In the genomic region with DNA sequence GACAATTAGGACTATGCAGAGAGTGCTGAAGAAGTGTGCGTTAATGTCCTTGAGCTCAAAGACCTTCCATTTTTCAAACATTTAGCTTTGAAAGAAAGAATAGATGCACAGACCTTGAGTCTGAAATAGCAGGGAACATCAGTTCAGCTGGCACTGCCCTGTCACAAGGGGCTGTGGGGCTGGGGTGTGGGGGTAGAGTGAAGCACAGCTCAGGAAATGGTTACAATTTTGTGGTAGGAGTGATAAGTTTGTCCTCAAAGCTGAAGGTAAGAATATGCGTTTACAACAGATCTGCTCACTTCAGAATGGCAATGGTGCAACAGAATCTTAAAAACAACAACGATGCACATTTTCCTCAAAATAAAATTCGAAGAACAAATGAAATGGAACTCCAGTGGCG, we compare ENCODE assay signal across 27 cellular contexts. TPM values are rescaled to one million over a fixed set of nuclear protein-coding genes. Genes with fewer than 3 reads are reported as not detected.
DNase-seq lines count a peak whose midpoint lies in the region; ATAC-seq and TF ChIP-seq lines count a peak whose summit lies in the region.
"Had no signal": no experiment of that assay in that cellular context is flagged by ENCODE, and none has a peak within 500 bp of the region (broad histone marks: within the 10 kb centered on the region; RNA-seq: fewer than 3 reads in every experiment).

No MANE protein-coding gene starts in this region.

- WGBS in mesendoderm (ENCODE audit: extremely low coverage, insufficient coverage, low lambda C conversion rate) = no CpG with 5 or more reads among the region's 5 CpGs

- no peak overlapping the region for H2AFZ ChIP-seq in MM.1S (ENCODE audit: low read length)
- H2AFZ ChIP-seq: GM23338 had no signal

- no peak overlapping the region for H3K4me3 ChIP-seq in CD8-positive, alpha-beta T cell (ENCODE audit: low read depth, low read length)
- H3K4me3 ChIP-seq in mesendoderm (ENCODE audit: low read length) (no peak overlapping the region), MM.1S (ENCODE audit: low read length) (no peak overlapping the region), brain microvascular endothelial cell (ENCODE audit: low read depth, low read length) (no peak overlapping the region)
- H3K4me3 ChIP-seq: GM23338, lower lobe of right lung had no signal

- H2BK15ac ChIP-seq in mesendoderm (replicated peaks; ENCODE audit: low read depth) = no peak overlapping the region

- peak in 5 of 7 experiments; percentile 5 to 62 (median 29) for DNase-seq in CD8-positive, alpha-beta T cell
- DNase-seq in KBM-7 (peak; percentile 43), mesendoderm (no peak), NCI-H2029 treated with DMSO at 0.1 percent for 48 hours (lab: John Stamatoyannopoulos, UW) (no peak), MM.1S (no peak), brain microvascular endothelial cell (no peak)
- DNase-seq in activated T-cell treated with anti-CD3 and anti-CD28 coated beads, Interleukin-2, amount 50 U/mL, for 72 hours = peak; percentile 28 to 38
- DNase-seq: activated CD4-positive, alpha-beta T cell treated with anti-CD3 and anti-CD28 coated beads, Interleukin-2, amount 10 ng/mL, durations not matched to agents 7 days and 5 days; central memory CD4-positive, alpha-beta T cell; DMS79 treated with DMSO at 0.1 percent for 48 hours; dorsolateral prefrontal cortex; foreskin fibroblast; hippocampal formation; islet precursor cell; lower lobe of right lung; NCI-H1092; NCI-H1930; occipital lobe; small intestine; stimulated activated CD4-positive, alpha-beta T cell treated with anti-CD3 and anti-CD28 coated beads, Interleukin-4, amount 100 ng/mL, for 1 hour had no signal

- H3K79me1 ChIP-seq in mesendoderm (ENCODE audit: low read length) = no peaks in the 10 kb centered on the region

- H3K9me3 ChIP-seq in CD8-positive, alpha-beta T cell (ENCODE audit: low read length) = no peaks in the 10 kb centered on the region
- no peaks in the 10 kb centered on the region for H3K9me3 ChIP-seq in MM.1S (replicated peaks; ENCODE audit: insufficient read depth, low read length)
- H3K9me3 ChIP-seq: lower lobe of right lung had no signal

- H3K27ac Mint-ChIP-seq in CD8-positive, alpha-beta T cell = peak overlapping the region; percentile 76
- H3K27ac Mint-ChIP-seq in activated T-cell treated with anti-CD3 and anti-CD28 coated beads, Interleukin-2, amount 50 U/mL, for 72 hours = no peak overlapping the region
- H3K27ac Mint-ChIP-seq: activated CD4-positive, alpha-beta T cell treated with anti-CD3 and anti-CD28 coated beads, Interleukin-2, amount 10 ng/mL, durations not matched to agents 7 days and 5 days; GM23338; IgD-negative memory B cell had no signal

- no peaks in the 10 kb centered on the region for H3K9me2 ChIP-seq in MM.1S (replicated peaks; ENCODE audit: insufficient read depth, low read length)

- H2BK5ac ChIP-seq in mesendoderm (ENCODE audit: low read length) = no peak overlapping the region

- no peak overlapping the region for H4K5ac ChIP-seq in mesendoderm (ENCODE audit: low read length)

- no peaks in the 10 kb centered on the region for H3K36me3 ChIP-seq in CD8-positive, alpha-beta T cell (ENCODE audit: insufficient read depth, low read length)
- no peaks in the 10 kb centered on the region for H3K36me3 ChIP-seq in mesendoderm (ENCODE audit: control insufficient read depth, insufficient read depth, low read length)
- H3K36me3 ChIP-seq in MM.1S (replicated peaks; ENCODE audit: insufficient read depth, low read length) = no peaks in the 10 kb centered on the region
- no peaks in the 10 kb centered on the region for H3K36me3 ChIP-seq in brain microvascular endothelial cell (replicated peaks)
- H3K36me3 ChIP-seq: lower lobe of right lung had no signal

- H2AK5ac ChIP-seq in mesendoderm (ENCODE audit: low read length) = no peak overlapping the region

- no peaks in the 10 kb centered on the region for H3K27me3 Mint-ChIP-seq in CD8-positive, alpha-beta T cell (ENCODE audit: low read depth)
- peaks cover 16% of the 10 kb centered on the region for H3K27me3 Mint-ChIP-seq in activated T-cell treated with anti-CD3 and anti-CD28 coated beads, Interleukin-2, amount 50 U/mL, for 72 hours (ENCODE audit: low read depth)
- H3K27me3 Mint-ChIP-seq: activated CD4-positive, alpha-beta T cell treated with anti-CD3 and anti-CD28 coated beads, Interleukin-2, amount 10 ng/mL, durations not matched to agents 7 days and 5 days; IgD-negative memory B cell had no signal

- H3K18ac ChIP-seq in mesendoderm (ENCODE audit: low read length) = no peak overlapping the region

- no peaks in the 10 kb centered on the region for H3F3A ChIP-seq in MM.1S (ENCODE audit: insufficient read depth, low read length)

- no peak overlapping the region for H4K8ac ChIP-seq in mesendoderm (ENCODE audit: low read depth, low read length)

- H2BK120ac ChIP-seq in mesendoderm (ENCODE audit: low read depth, low read length) = no peak overlapping the region

- no peaks in the 10 kb centered on the region for H3K9me3 Mint-ChIP-seq in CD8-positive, alpha-beta T cell
- no peaks in the 10 kb centered on the region for H3K9me3 Mint-ChIP-seq in activated T-cell treated with anti-CD3 and anti-CD28 coated beads, Interleukin-2, amount 50 U/mL, for 72 hours
- H3K9me3 Mint-ChIP-seq: activated CD4-positive, alpha-beta T cell treated with anti-CD3 and anti-CD28 coated beads, Interleukin-2, amount 10 ng/mL, durations not matched to agents 7 days and 5 days; GM23338; IgD-negative memory B cell had no signal

- peak overlapping the region; percentile 66 for H3K4me3 Mint-ChIP-seq in CD8-positive, alpha-beta T cell
- H3K4me3 Mint-ChIP-seq in activated T-cell treated with anti-CD3 and anti-CD28 coated beads, Interleukin-2, amount 50 U/mL, for 72 hours = peak overlapping the region; percentile 53 to 72
- H3K4me3 Mint-ChIP-seq: activated CD4-positive, alpha-beta T cell treated with anti-CD3 and anti-CD28 coated beads, Interleukin-2, amount 10 ng/mL, durations not matched to agents 7 days and 5 days; GM23338 had no signal

- intact Hi-C loops in CD8-positive, alpha-beta T cell (cut with DNase I, micrococcal nuclease) = no loop called here

- POLR2A ChIA-PET in CD8-positive, alpha-beta T cell (lab: Charles Lee) = no interaction called here

- H3K79me2 ChIP-seq in mesendoderm (ENCODE audit: control insufficient read depth, insufficient read depth, low read length) (no peaks in the 10 kb centered on the region), MM.1S (ENCODE audit: low read length) (no peaks in the 10 kb centered on the region)

- H3K27ac ChIP-seq in CD8-positive, alpha-beta T cell (ENCODE audit: low read depth, low read length) = peak overlapping the region; percentile 39
- H3K27ac ChIP-seq in mesendoderm (ENCODE audit: low read depth, low read length) = no peak overlapping the region
- H3K27ac ChIP-seq in MM.1S (ENCODE audit: low read length) = no peak overlapping the region
- no peak overlapping the region for H3K27ac ChIP-seq in brain microvascular endothelial cell
- H3K27ac ChIP-seq: epithelial cell of prostate, lower lobe of right lung, RWPE1 had no signal

- ATAC-seq in CD8-positive, alpha-beta T cell = peak; percentile 64
- peak; percentile 45 to 46 for ATAC-seq in activated T-cell treated with anti-CD3 and anti-CD28 coated beads, Interleukin-2, amount 50 U/mL, for 72 hours (replicated peaks in 1 of 2)
- no peak for ATAC-seq in HG02763 (IDR thresholded peaks at IDR 0.05; ENCODE audit: unreplicated experiment)
- ATAC-seq: GM23338 had no signal

- H3K27me3 ChIP-seq in CD8-positive, alpha-beta T cell (ENCODE audit: insufficient read depth, low read length) = no peaks in the 10 kb centered on the region
- H3K27me3 ChIP-seq in mesendoderm (ENCODE audit: insufficient read depth, low read length, poor library complexity) = no peaks in the 10 kb centered on the region
- no peaks in the 10 kb centered on the region for H3K27me3 ChIP-seq in MM.1S (replicated peaks; ENCODE audit: insufficient read depth, low read length)
- H3K27me3 ChIP-seq in brain microvascular endothelial cell (replicated peaks) = no peaks in the 10 kb centered on the region
- H3K27me3 ChIP-seq: dorsolateral prefrontal cortex had no signal

- in situ Hi-C loops in KBM-7 (cut with MboI; ENCODE audit: low pct_unique_long_range_greater_than_20kb, low sequenced_read_pairs) (no loop called here), brain microvascular endothelial cell (cut with HindIII; ENCODE audit: low pct_ligation_motif_present, low sequenced_read_pairs) (no loop called here)

- CTCF ChIA-PET in CD8-positive, alpha-beta T cell (lab: Charles Lee) = interaction anchor here (0.6 to 0.9 kb wide), 2 partner anchors 16 to 76 kb away, joined by 3 read pairs; partner anchors contain the start of gene NRF1

- H3K36me3 Mint-ChIP-seq in CD8-positive, alpha-beta T cell = no peaks in the 10 kb centered on the region
- no peaks in the 10 kb centered on the region for H3K36me3 Mint-ChIP-seq in activated T-cell treated with anti-CD3 and anti-CD28 coated beads, Interleukin-2, amount 50 U/mL, for 72 hours (ENCODE audit: insufficient read depth in 2 of 2)
- H3K36me3 Mint-ChIP-seq: IgD-negative memory B cell had no signal

- H3K9ac ChIP-seq in mesendoderm (ENCODE audit: low read length) (no peak overlapping the region), MM.1S (ENCODE audit: low read length) (no peak overlapping the region)

- H3K4me2 ChIP-seq in mesendoderm (ENCODE audit: low read length) (no peak overlapping the region), MM.1S (ENCODE audit: low read depth, low read length) (no peak overlapping the region)
- H3K4me2 ChIP-seq: GM23338 had no signal

- H3K23ac ChIP-seq in mesendoderm (ENCODE audit: low read length) = no peak overlapping the region

- peaks cover 12% of the 10 kb centered on the region for H3K4me1 Mint-ChIP-seq in CD8-positive, alpha-beta T cell (ENCODE audit: low read depth)
- H3K4me1 Mint-ChIP-seq in activated T-cell treated with anti-CD3 and anti-CD28 coated beads, Interleukin-2, amount 50 U/mL, for 72 hours (ENCODE audit: low read depth) = peaks cover 23% of the 10 kb centered on the region

- H3K4ac ChIP-seq in mesendoderm (ENCODE audit: low read depth, low read length) = no peak overlapping the region

- H4K20me1 ChIP-seq in MM.1S (ENCODE audit: insufficient read depth, low read length) = no peaks in the 10 kb centered on the region

- peak overlapping the region; percentile 34 for H3K56ac ChIP-seq in mesendoderm (ENCODE audit: low read length)

- no peak for TF ChIP-seq CTCF in CD8-positive, alpha-beta T cell (IDR thresholded peaks at IDR 0.05)
- TF ChIP-seq CTCF in MM.1S (IDR thresholded peaks at IDR 0.05; ENCODE audit: low read length) (no peak), brain microvascular endothelial cell (IDR thresholded peaks at IDR 0.05; ENCODE audit: low read depth, low read length, missing control alignments) (no peak)

- H3K4me1 ChIP-seq in CD8-positive, alpha-beta T cell (ENCODE audit: insufficient read depth, low read length) = peaks cover 14% of the 10 kb centered on the region
- H3K4me1 ChIP-seq in mesendoderm (ENCODE audit: control insufficient read depth, low read depth, low read length) (peaks cover 8% of the 10 kb centered on the region), MM.1S (ENCODE audit: low read length) (no peaks in the 10 kb centered on the region)
- H3K4me1 ChIP-seq: lower lobe of right lung had no signal

RNA-seq across cellular contexts. Expression of gene SMKR1, which starts 33.6 kb away (rescaled TPM):
- total RNA-seq in CD8-positive, alpha-beta T cell = under 1 TPM; 0.56 to 0.68 TPM
- 1 to 10 TPM; 4.0 to 4.3 TPM for total RNA-seq in activated T-cell treated with anti-CD3 and anti-CD28 coated beads, Interleukin-2, amount 50 U/mL, for 72 hours
- polyA plus RNA-seq in mesendoderm (2013, experiment 1 of 2) = 1.3 TPM
- polyA plus RNA-seq in mesendoderm (2013, experiment 2 of 2) = 1.3 TPM
- total RNA-seq: GM23338, subcutaneous adipose tissue, urinary bladder had no signal
- polyA plus RNA-seq: urinary bladder had no signal

Comparison
In these comparisons a context has a peak if more than half of its experiments do, and no peak if none do; other contexts are left out.
1. DNase-seq: peak in CD8-positive, alpha-beta T cell (5 of 7), KBM-7 (single experiment) and activated T-cell treated with anti-CD3 and anti-CD28 coated beads, Interleukin-2, amount 50 U/mL, for 72 hours (2 of 2); none in mesendoderm (single experiment), NCI-H2029 treated with DMSO at 0.1 percent for 48 hours (single experiment), MM.1S (single experiment) and brain microvascular endothelial cell (single experiment).